2 cellular contexts compared by ENCODE assay signal in the genomic region with DNA sequence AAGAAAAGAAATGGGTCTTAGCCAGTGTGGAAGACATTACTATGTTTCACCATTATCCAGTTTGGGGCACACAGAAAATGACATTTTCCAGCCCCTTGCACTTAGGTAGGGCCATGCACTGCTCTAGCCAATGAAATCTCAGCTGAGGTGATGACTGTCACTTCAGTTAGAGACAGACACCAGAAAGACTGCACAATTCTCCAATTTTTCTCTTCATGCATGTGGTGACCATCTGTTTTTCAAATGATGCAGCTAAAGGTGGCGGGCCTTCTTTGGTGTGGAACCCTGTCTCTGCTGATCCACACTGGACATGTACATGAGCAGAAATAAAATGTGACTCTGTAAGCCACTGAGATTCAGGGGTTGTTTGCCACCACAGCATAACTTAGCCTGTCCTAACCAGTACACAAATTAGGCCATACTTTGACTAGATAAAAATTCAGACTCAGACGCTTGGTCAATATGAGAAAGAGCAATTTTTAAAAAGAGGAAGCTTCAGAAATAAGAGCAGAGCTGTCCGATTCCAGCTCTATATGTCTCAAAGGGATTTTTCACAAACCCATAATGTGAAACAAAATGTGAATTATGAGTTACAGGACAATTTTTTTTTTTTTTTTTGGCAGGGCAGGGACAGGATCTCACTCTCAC.
TF ChIP-seq lines count a peak whose summit lies in the region.

No MANE protein-coding gene starts in this region.

TF ChIP-seq in GM12878, 131 proteins besides CTCF, POLR2A, EP300 and RAD21 (continues in another document):
- TF ChIP-seq, protein P1, sequence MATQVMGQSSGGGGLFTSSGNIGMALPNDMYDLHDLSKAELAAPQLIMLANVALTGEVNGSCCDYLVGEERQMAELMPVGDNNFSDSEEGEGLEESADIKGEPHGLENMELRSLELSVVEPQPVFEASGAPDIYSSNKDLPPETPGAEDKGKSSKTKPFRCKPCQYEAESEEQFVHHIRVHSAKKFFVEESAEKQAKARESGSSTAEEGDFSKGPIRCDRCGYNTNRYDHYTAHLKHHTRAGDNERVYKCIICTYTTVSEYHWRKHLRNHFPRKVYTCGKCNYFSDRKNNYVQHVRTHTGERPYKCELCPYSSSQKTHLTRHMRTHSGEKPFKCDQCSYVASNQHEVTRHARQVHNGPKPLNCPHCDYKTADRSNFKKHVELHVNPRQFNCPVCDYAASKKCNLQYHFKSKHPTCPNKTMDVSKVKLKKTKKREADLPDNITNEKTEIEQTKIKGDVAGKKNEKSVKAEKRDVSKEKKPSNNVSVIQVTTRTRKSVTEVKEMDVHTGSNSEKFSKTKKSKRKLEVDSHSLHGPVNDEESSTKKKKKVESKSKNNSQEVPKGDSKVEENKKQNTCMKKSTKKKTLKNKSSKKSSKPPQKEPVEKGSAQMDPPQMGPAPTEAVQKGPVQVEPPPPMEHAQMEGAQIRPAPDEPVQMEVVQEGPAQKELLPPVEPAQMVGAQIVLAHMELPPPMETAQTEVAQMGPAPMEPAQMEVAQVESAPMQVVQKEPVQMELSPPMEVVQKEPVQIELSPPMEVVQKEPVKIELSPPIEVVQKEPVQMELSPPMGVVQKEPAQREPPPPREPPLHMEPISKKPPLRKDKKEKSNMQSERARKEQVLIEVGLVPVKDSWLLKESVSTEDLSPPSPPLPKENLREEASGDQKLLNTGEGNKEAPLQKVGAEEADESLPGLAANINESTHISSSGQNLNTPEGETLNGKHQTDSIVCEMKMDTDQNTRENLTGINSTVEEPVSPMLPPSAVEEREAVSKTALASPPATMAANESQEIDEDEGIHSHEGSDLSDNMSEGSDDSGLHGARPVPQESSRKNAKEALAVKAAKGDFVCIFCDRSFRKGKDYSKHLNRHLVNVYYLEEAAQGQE (IDR thresholded peaks at IDR 0.05; ENCODE audit: low read depth, low read length): no peak
- TF ChIP-seq ZNF217 (IDR thresholded peaks at IDR 0.05): no peak
- no peak for TF ChIP-seq EED (IDR thresholded peaks at IDR 0.05; ENCODE audit: low read depth)
- 0 out of 2 replicates have a peak, but pooled peaks have one; percentile 26 for TF ChIP-seq NBN (IDR thresholded peaks at IDR 0.05)
- TF ChIP-seq PML (IDR thresholded peaks at IDR 0.05; ENCODE audit: low read length): 0 out of 2 replicates have a peak, but pooled peaks have one; percentile 32
- 0 out of 2 replicates have a peak, but pooled peaks have one; percentile 47 for TF ChIP-seq ATF2 (IDR thresholded peaks at IDR 0.05; ENCODE audit: low read length)
- no peak for TF ChIP-seq FOXK2 (IDR thresholded peaks at IDR 0.05)
- TF ChIP-seq CEBPB (IDR thresholded peaks at IDR 0.05; ENCODE audit: borderline replicate concordance in 1 of 2, low read depth in 2 of 2, low read length in 2 of 2): no peak
- peak; percentile 79 for TF ChIP-seq JUNB (IDR thresholded peaks at IDR 0.05)
- TF ChIP-seq CREB1 (IDR thresholded peaks at IDR 0.05; ENCODE audit: low read depth): peak; percentile 5; the same call in 1 of the 2 replicates
- peak; percentile 55; the same call in 1 of the 2 replicates for TF ChIP-seq NFIC (IDR thresholded peaks at IDR 0.05; ENCODE audit: low read depth, low read length)
- no peak; a peak in 1 of 4 replicates for TF ChIP-seq BHLHE40 (IDR thresholded peaks at IDR 0.05; ENCODE audit: borderline replicate concordance in 1 of 2, low read depth in 2 of 2, low read length in 1 of 2)
- TF ChIP-seq SKIL (IDR thresholded peaks at IDR 0.05; ENCODE audit: low read depth, poor library complexity, severe bottlenecking): peak; percentile 93
- peak; percentile 54; the same call in 1 of the 2 replicates for TF ChIP-seq FOXM1 (IDR thresholded peaks at IDR 0.05; ENCODE audit: low read depth, low read length)
- TF ChIP-seq, protein P2, sequence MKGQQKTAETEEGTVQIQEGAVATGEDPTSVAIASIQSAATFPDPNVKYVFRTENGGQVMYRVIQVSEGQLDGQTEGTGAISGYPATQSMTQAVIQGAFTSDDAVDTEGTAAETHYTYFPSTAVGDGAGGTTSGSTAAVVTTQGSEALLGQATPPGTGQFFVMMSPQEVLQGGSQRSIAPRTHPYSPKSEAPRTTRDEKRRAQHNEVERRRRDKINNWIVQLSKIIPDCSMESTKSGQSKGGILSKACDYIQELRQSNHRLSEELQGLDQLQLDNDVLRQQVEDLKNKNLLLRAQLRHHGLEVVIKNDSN (IDR thresholded peaks at IDR 0.05; ENCODE audit: borderline replicate concordance, extremely low read length, insufficient read depth, low read depth, low read length): no peak
- TF ChIP-seq RELA (IDR thresholded peaks at IDR 0.05; ENCODE audit: borderline replicate concordance, partially characterized antibody): no peak
- peak; percentile 26; the same call in 1 of the 2 replicates for TF ChIP-seq RUNX3 (IDR thresholded peaks at IDR 0.05; ENCODE audit: low read length)
- TF ChIP-seq JUND (IDR thresholded peaks at IDR 0.05; ENCODE audit: low read depth, low read length): no peak
- TF ChIP-seq, protein P3, sequence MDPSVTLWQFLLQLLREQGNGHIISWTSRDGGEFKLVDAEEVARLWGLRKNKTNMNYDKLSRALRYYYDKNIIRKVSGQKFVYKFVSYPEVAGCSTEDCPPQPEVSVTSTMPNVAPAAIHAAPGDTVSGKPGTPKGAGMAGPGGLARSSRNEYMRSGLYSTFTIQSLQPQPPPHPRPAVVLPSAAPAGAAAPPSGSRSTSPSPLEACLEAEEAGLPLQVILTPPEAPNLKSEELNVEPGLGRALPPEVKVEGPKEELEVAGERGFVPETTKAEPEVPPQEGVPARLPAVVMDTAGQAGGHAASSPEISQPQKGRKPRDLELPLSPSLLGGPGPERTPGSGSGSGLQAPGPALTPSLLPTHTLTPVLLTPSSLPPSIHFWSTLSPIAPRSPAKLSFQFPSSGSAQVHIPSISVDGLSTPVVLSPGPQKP (IDR thresholded peaks at IDR 0.05; ENCODE audit: low read depth, low read length): no peak

TF ChIP-seq in HepG2, 621 proteins besides CTCF, POLR2A, EP300 and RAD21:
- no peak for TF ChIP-seq GRHL1 (CRISPR knock-in tag; conservative IDR thresholded peaks at IDR 0.05)
- no peak for TF ChIP-seq ERF (CRISPR knock-in tag; IDR thresholded peaks at IDR 0.05)
- no peak for TF ChIP-seq ZNF780A (CRISPR knock-in tag; IDR thresholded peaks at IDR 0.05)
- TF ChIP-seq ZBTB43 (CRISPR knock-in tag; conservative IDR thresholded peaks at IDR 0.05): no peak
- no peak for TF ChIP-seq ZNF256 (CRISPR knock-in tag; conservative IDR thresholded peaks at IDR 0.05)
- TF ChIP-seq MAZ (IDR thresholded peaks at IDR 0.05; ENCODE audit: borderline replicate concordance, low read depth, low read length): no peak
- no peak for TF ChIP-seq MAZ (CRISPR knock-in tag; IDR thresholded peaks at IDR 0.05; ENCODE audit: low read depth)
- no peak for TF ChIP-seq SOX13 (IDR thresholded peaks at IDR 0.05)
- no peak for TF ChIP-seq SOX13 (CRISPR knock-in tag; conservative IDR thresholded peaks at IDR 0.05 in 1 of 2, IDR thresholded peaks at IDR 0.05 in 1 of 2)
- no peak for TF ChIP-seq ZNF737 (CRISPR knock-in tag; IDR thresholded peaks at IDR 0.05; ENCODE audit: borderline replicate concordance)
- TF ChIP-seq ZNF883 (CRISPR knock-in tag; IDR thresholded peaks at IDR 0.05; ENCODE audit: not compliant biosample characterization): no peak
- no peak for TF ChIP-seq THYN1 (CRISPR knock-in tag; IDR thresholded peaks at IDR 0.05; ENCODE audit: borderline replicate concordance, low read depth)
- no peak for TF ChIP-seq WIZ (CRISPR knock-in tag; IDR thresholded peaks at IDR 0.05)
- TF ChIP-seq, protein P4, sequence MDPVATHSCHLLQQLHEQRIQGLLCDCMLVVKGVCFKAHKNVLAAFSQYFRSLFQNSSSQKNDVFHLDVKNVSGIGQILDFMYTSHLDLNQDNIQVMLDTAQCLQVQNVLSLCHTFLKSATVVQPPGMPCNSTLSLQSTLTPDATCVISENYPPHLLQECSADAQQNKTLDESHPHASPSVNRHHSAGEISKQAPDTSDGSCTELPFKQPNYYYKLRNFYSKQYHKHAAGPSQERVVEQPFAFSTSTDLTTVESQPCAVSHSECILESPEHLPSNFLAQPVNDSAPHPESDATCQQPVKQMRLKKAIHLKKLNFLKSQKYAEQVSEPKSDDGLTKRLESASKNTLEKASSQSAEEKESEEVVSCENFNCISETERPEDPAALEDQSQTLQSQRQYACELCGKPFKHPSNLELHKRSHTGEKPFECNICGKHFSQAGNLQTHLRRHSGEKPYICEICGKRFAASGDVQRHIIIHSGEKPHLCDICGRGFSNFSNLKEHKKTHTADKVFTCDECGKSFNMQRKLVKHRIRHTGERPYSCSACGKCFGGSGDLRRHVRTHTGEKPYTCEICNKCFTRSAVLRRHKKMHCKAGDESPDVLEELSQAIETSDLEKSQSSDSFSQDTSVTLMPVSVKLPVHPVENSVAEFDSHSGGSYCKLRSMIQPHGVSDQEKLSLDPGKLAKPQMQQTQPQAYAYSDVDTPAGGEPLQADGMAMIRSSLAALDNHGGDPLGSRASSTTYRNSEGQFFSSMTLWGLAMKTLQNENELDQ (CRISPR knock-in tag; IDR thresholded peaks at IDR 0.05; ENCODE audit: borderline replicate concordance): no peak
- TF ChIP-seq REXO4 (CRISPR knock-in tag; IDR thresholded peaks at IDR 0.05; ENCODE audit: borderline replicate concordance): no peak
- TF ChIP-seq ZNF672 (CRISPR knock-in tag; IDR thresholded peaks at IDR 0.05): no peak
- no peak for TF ChIP-seq RBAK (CRISPR knock-in tag; IDR thresholded peaks at IDR 0.05)
- TF ChIP-seq CSRNP1 (CRISPR knock-in tag; IDR thresholded peaks at IDR 0.05): no peak
